ENCODE assay signal across 8 cellular contexts in genomic region chr2:218908721-218909619, GRCh38. TPM values are rescaled to one million over a fixed set of nuclear protein-coding genes. Genes with fewer than 3 reads are reported as not detected.
DNase-seq lines count a peak whose midpoint lies in the region; ATAC-seq and TF ChIP-seq lines count a peak whose summit lies in the region.

No MANE protein-coding gene starts in this region.

- DNase-seq in CD8-positive, alpha-beta T cell, result peak; percentile 77 to 89 (median 87)
- DNase-seq in NOMO-1 treated with DMSO at 0.1 percent for 48 hours (lab: John Stamatoyannopoulos, UW; ENCODE audit: unreplicated experiment), result peak; percentile 93
- DNase-seq in activated T-cell treated with anti-CD3 and anti-CD28 coated beads for 1 hour (ENCODE audit: low read depth), result peak; percentile 85
- peak; percentile 71 to 80 for DNase-seq in erythroblast (lab: John Stamatoyannopoulos, UW)
- peak; percentile 62 to 69 for DNase-seq in stimulated activated CD8-positive, alpha-beta memory T cell treated with anti-CD3 and anti-CD28 coated beads, Interleukin-4, amount 100 ng/mL, for 1 hour (ENCODE audit: low read depth in 2 of 2, low spot score in 1 of 2)

- no peaks in the 10 kb centered on the region for H3K9me3 ChIP-seq in CD8-positive, alpha-beta T cell (ENCODE audit: low read length)
- H3K9me3 ChIP-seq in mucosa of rectum (ENCODE audit: control insufficient read depth in 2 of 2, low read length in 2 of 2), result no peaks in the 10 kb centered on the region

- H3K4me1 Mint-ChIP-seq in CD8-positive, alpha-beta T cell (ENCODE audit: low read depth), result peaks cover 14% of the 10 kb centered on the region

- peak overlapping the region; percentile 56 for H3K4me3 ChIP-seq in CD8-positive, alpha-beta T cell (ENCODE audit: low read depth, low read length)
- peak overlapping the region; percentile 76 to 85 for H3K4me3 ChIP-seq in mucosa of rectum (ENCODE audit: low read length in 2 of 2)

- peak overlapping the region; percentile 62 for H3K27ac Mint-ChIP-seq in CD8-positive, alpha-beta T cell

- peak overlapping the region; percentile 32 for H3K27ac ChIP-seq in CD8-positive, alpha-beta T cell (ENCODE audit: low read depth, low read length)
- no peak overlapping the region for H3K27ac ChIP-seq in mucosa of rectum (ENCODE audit: low read depth in 2 of 2, low read length in 2 of 2)

- no peaks in the 10 kb centered on the region for H3K27me3 ChIP-seq in CD8-positive, alpha-beta T cell (ENCODE audit: insufficient read depth, low read length)
- H3K27me3 ChIP-seq in mucosa of rectum (ENCODE audit: control insufficient read depth in 2 of 2, insufficient read depth in 2 of 2, low read length in 2 of 2), result peaks cover 8% of the 10 kb centered on the region in 2 donors

- no peaks in the 10 kb centered on the region for H3K36me3 Mint-ChIP-seq in CD8-positive, alpha-beta T cell

- H3K9ac ChIP-seq in mucosa of rectum (ENCODE audit: low read depth in 1 of 2, low read length in 2 of 2), result peak overlapping the region; percentile 51 to 66

- CTCF ChIA-PET in CD8-positive, alpha-beta T cell (lab: Charles Lee), result interaction anchor here (0.6 to 30.3 kb wide), 4 partner anchors 12 to 546 kb away, joined by 3 to 1148 read pairs (median 16); partner anchors contain the start of gene WNT10A

- peaks cover 15% of the 10 kb centered on the region for H3K27me3 Mint-ChIP-seq in CD8-positive, alpha-beta T cell (ENCODE audit: low read depth)

- peak overlapping the region; percentile 81 for H3K4me3 Mint-ChIP-seq in CD8-positive, alpha-beta T cell

- ATAC-seq in CD8-positive, alpha-beta T cell, result peak; percentile 99
- ATAC-seq in GM19438 (IDR thresholded peaks at IDR 0.05; ENCODE audit: low read depth, unreplicated experiment), result peak; percentile 96
- peak; percentile 55 for ATAC-seq in HG03575 (IDR thresholded peaks at IDR 0.05; ENCODE audit: extremely low read depth, insufficient number of reproducible peaks, low FRiP score, unreplicated experiment)

- H3K9me3 Mint-ChIP-seq in CD8-positive, alpha-beta T cell, result no peaks in the 10 kb centered on the region

- POLR2A ChIA-PET in CD8-positive, alpha-beta T cell (lab: Charles Lee), result interaction anchor here (0.6 kb wide), 1 partner anchor 29 kb away, joined by 3 read pairs; no protein-coding TSS in a partner anchor

- peak; percentile 56 for TF ChIP-seq POLR2A in erythroblast (IDR thresholded peaks at IDR 0.05; ENCODE audit: low read length)

- TF ChIP-seq CTCF in CD8-positive, alpha-beta T cell (IDR thresholded peaks at IDR 0.05), result no peak

- intact Hi-C loops in CD8-positive, alpha-beta T cell (cut with DNase I, micrococcal nuclease), result loop anchor here (1.0 to 5.0 kb wide), 7 partner anchors 16 to 639 kb away; partner anchors contain the start of genes TTLL4 (in 2 of the 2), AAMP (in 1 of the 2), BCS1L (in 1 of the 2) and PNKD (in 1 of the 2)

- no peaks in the 10 kb centered on the region for H3K36me3 ChIP-seq in CD8-positive, alpha-beta T cell (ENCODE audit: insufficient read depth, low read length)
- no peaks in the 10 kb centered on the region for H3K36me3 ChIP-seq in mucosa of rectum (ENCODE audit: control insufficient read depth in 2 of 2, insufficient read depth in 2 of 2, low read length in 2 of 2)

- peaks cover 8% of the 10 kb centered on the region for H3K4me1 ChIP-seq in CD8-positive, alpha-beta T cell (ENCODE audit: insufficient read depth, low read length)
- peaks cover 6 to 11% of the 10 kb centered on the region in 2 donors for H3K4me1 ChIP-seq in mucosa of rectum (ENCODE audit: control insufficient read depth in 2 of 2, insufficient read depth in 2 of 2, low read length in 2 of 2)

RNA-seq across cellular contexts. Expression of gene WNT10A, which starts 28.3 kb away (rescaled TPM):
- 1 to 10 TPM; 4.9 to 6.6 TPM for total RNA-seq in CD8-positive, alpha-beta T cell

RNA-seq across cellular contexts. Expression of gene WNT6, which starts 49.4 kb away (rescaled TPM):
- total RNA-seq in CD8-positive, alpha-beta T cell, result not detected

RNA-seq across cellular contexts. Expression of gene CDK5R2, which starts 50.5 kb away (rescaled TPM):
- total RNA-seq in CD8-positive, alpha-beta T cell, result not detected
